ENCODE assay signal across 8 cellular contexts in the genomic region with DNA sequence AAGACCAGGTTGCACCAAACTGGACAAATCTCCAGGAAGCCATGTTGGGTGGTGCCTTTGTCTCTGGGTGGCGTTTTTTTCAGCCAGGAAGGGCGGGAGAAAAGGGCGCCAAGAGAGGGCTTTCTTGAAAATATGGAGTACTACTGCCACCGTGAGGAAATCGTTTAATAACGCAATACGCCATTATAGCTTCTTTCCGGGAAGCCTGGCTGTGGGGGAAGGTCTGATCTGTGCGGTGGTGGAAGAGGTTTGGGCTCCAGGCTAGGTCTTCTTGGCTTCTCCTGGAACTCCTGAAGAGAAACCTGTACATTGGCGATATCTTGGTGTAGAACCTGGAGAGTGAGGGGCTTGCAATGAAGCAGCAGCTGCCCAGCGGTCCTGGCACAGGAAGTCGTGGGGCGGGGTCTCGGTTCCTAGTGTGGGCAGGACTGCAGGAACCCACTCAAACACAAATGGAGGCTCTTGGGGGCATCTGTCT.
A peak's percentile ranks its signal among the peaks of the same experiment; 100 is the strongest.
DNase-seq lines count a peak whose midpoint lies in the region; ATAC-seq and TF ChIP-seq lines count a peak whose summit lies in the region.

No MANE protein-coding gene starts in this region.

- no peak for TF ChIP-seq CTCF in CD4-positive, alpha-beta T cell (IDR thresholded peaks at IDR 0.05)
- TF ChIP-seq CTCF in MCF 10A (IDR thresholded peaks at IDR 0.05; ENCODE audit: unreplicated experiment), result peak; percentile 62

- H3K4me1 Mint-ChIP-seq in CD4-positive, alpha-beta T cell (ENCODE audit: low read depth), result no peaks in the 10 kb centered on the region
- H3K4me1 Mint-ChIP-seq in MCF 10A (ENCODE audit: insufficient read depth, unreplicated experiment), result peaks cover 13% of the 10 kb centered on the region

- H3K27ac ChIP-seq in CD4-positive, alpha-beta T cell (ENCODE audit: low read depth, low read length), result peak overlapping the region; percentile 35

- intact Hi-C loops in CD4-positive, alpha-beta T cell (cut with DNase I, micrococcal nuclease), result no loop called here
- intact Hi-C loops in MCF 10A (cut with micrococcal nuclease), result loop anchor here (1.0 kb wide), 1 partner anchor 35 kb away; no protein-coding TSS in a partner anchor

- no peak overlapping the region for H3K27ac Mint-ChIP-seq in CD4-positive, alpha-beta T cell
- peak overlapping the region; percentile 94 for H3K27ac Mint-ChIP-seq in MCF 10A (ENCODE audit: low read depth, unreplicated experiment)

- POLR2A ChIA-PET in CD4-positive, alpha-beta T cell (lab: Charles Lee), result interaction anchor here (0.6 kb wide), 1 partner anchor 15 kb away, joined by 3 read pairs; no protein-coding TSS in a partner anchor
- POLR2A ChIA-PET in MCF 10A (lab: Yijun Ruan, JAX), result interaction anchor here (0.6 to 2.7 kb wide), 10 partner anchors 17 to 1724 kb away, joined by 3 to 20 read pairs (median 6); no protein-coding TSS in a partner anchor

- no peak overlapping the region for H3K4me3 Mint-ChIP-seq in CD4-positive, alpha-beta T cell
- peak overlapping the region; percentile 93 for H3K4me3 Mint-ChIP-seq in MCF 10A (ENCODE audit: unreplicated experiment)

- no peaks in the 10 kb centered on the region for H3K27me3 Mint-ChIP-seq in CD4-positive, alpha-beta T cell
- no peaks in the 10 kb centered on the region for H3K27me3 Mint-ChIP-seq in MCF 10A (ENCODE audit: insufficient read depth, unreplicated experiment)

- CTCF ChIA-PET in CD4-positive, alpha-beta T cell (lab: Charles Lee), result interaction anchor here (0.9 to 2.0 kb wide), 5 partner anchors 16 to 76 kb away, joined by 3 to 11 read pairs (median 5); no protein-coding TSS in a partner anchor
- CTCF ChIA-PET in MCF 10A (lab: Yijun Ruan, JAX), result interaction anchor here (0.6 to 2.7 kb wide), 16 partner anchors 13 to 1605 kb away, joined by 3 to 22 read pairs (median 5); no protein-coding TSS in a partner anchor

- no peaks in the 10 kb centered on the region for H3K27me3 ChIP-seq in CD4-positive, alpha-beta T cell (ENCODE audit: control insufficient read depth, insufficient read depth, low read length)

- DNase-seq in CD4-positive, alpha-beta T cell, result peak in 3 of 10 experiments; percentile 72 to 77 (median 75)
- DNase-seq in NCI-H2227 (lab: John Stamatoyannopoulos, UW; ENCODE audit: unreplicated experiment) (peak; percentile 93), MCF 10A (ENCODE audit: unreplicated experiment) (peak; percentile 95), pulmonary artery endothelial cell (ENCODE audit: low read depth, low spot score) (peak; percentile 57), NCI-H2029 (lab: John Stamatoyannopoulos, UW) (no peak)

- no peaks in the 10 kb centered on the region for H3K36me3 Mint-ChIP-seq in CD4-positive, alpha-beta T cell (ENCODE audit: low read depth)
- no peaks in the 10 kb centered on the region for H3K36me3 Mint-ChIP-seq in MCF 10A (ENCODE audit: insufficient read depth, unreplicated experiment)

- no peaks in the 10 kb centered on the region for H3K9me3 Mint-ChIP-seq in CD4-positive, alpha-beta T cell
- H3K9me3 Mint-ChIP-seq in MCF 10A (ENCODE audit: unreplicated experiment), result no peaks in the 10 kb centered on the region

- ATAC-seq in CD4-positive, alpha-beta T cell (ENCODE audit: poor library complexity), result no peak
- ATAC-seq in GM21529 (IDR thresholded peaks at IDR 0.05; ENCODE audit: unreplicated experiment) (peak; percentile 51), HG03045 (IDR thresholded peaks at IDR 0.05; ENCODE audit: unreplicated experiment) (no peak), GM21381 (IDR thresholded peaks at IDR 0.05; ENCODE audit: unreplicated experiment) (no peak)

- H3K9me3 ChIP-seq in CD4-positive, alpha-beta T cell (ENCODE audit: control insufficient read depth, low read length), result no peaks in the 10 kb centered on the region

- BruUV-seq in MCF 10A (replicated peaks; lab: Mats Ljungman, UMichigan), result no TSS peak
